ENCODE assay signal across 1 cellular context in genomic region chr2:71331581-71332412, GRCh38.
TF ChIP-seq lines count a peak whose summit lies in the region.

Gene ZNF638, plus strand, starts transcription at chr2:71331782. Its CDS starts 17,173 bp downstream, at chr2:71348955.

TF ChIP-seq in K562, 482 proteins besides CTCF, POLR2A, EP300 and RAD21 (continued from another document and continues in another):
- TF ChIP-seq ZNF407 (IDR thresholded peaks at IDR 0.05; ENCODE audit: low read depth) (peak; percentile 86), GATAD2B (IDR thresholded peaks at IDR 0.05; ENCODE audit: borderline replicate concordance) (no peak), ZNF77 (CRISPR knock-in tag; IDR thresholded peaks at IDR 0.05) (no peak), TAF1 (IDR thresholded peaks at IDR 0.05; ENCODE audit: control insufficient read depth, extremely low read depth, insufficient read depth, low read length, severe bottlenecking) (peak; percentile 57), ATF3 (IDR thresholded peaks at IDR 0.05) (no peak), ATF3 (CRISPR knock-in tag; conservative IDR thresholded peaks at IDR 0.05) (no peak), ATF2 (CRISPR knock-in tag; IDR thresholded peaks at IDR 0.05) (no peak), ATF4 (CRISPR knock-in tag; IDR thresholded peaks at IDR 0.05) (no peak), RBM39 (optimal IDR thresholded peaks at IDR 0.05; ENCODE audit: low read depth, low read length) (no peak), PRDM10 (IDR thresholded peaks at IDR 0.05; ENCODE audit: partially characterized antibody) (no peak), ZNF449 (CRISPR knock-in tag; IDR thresholded peaks at IDR 0.05) (no peak), ZNF212 (CRISPR knock-in tag; IDR thresholded peaks at IDR 0.05) (no peak), HDAC6 (IDR thresholded peaks at IDR 0.05; ENCODE audit: low read depth, low read length) (no peak), ATF1 (CRISPR knock-in tag; IDR thresholded peaks at IDR 0.05) (no peak), ATF1 (tag; IDR thresholded peaks at IDR 0.05) (no peak), HMGN3 (IDR thresholded peaks at IDR 0.05; ENCODE audit: borderline replicate concordance, extremely low read depth, insufficient read length, low read depth, low read length) (peak; percentile 59), RFX7 (CRISPR knock-in tag; IDR thresholded peaks at IDR 0.05) (no peak), BCOR (IDR thresholded peaks at IDR 0.05) (no peak), ZFP91 (CRISPR knock-in tag; IDR thresholded peaks at IDR 0.05) (no peak), BRF1 (IDR thresholded peaks at IDR 0.05; ENCODE audit: borderline replicate concordance, extremely low read depth, insufficient read length) (no peak), LARP7 (IDR thresholded peaks at IDR 0.05) (no peak), NCOA6 (IDR thresholded peaks at IDR 0.05) (no peak), E2F5 (CRISPR knock-in tag; IDR thresholded peaks at IDR 0.05) (no peak), CEBPB (tag; IDR thresholded peaks at IDR 0.05) (peak; percentile 91), U2AF1 (optimal IDR thresholded peaks at IDR 0.05; ENCODE audit: low read depth, low read length) (no peak), KAT8 (IDR thresholded peaks at IDR 0.05; ENCODE audit: low read depth) (peak; percentile 75), FOS (IDR thresholded peaks at IDR 0.05; ENCODE audit: extremely low read depth, insufficient read length) (no peak), SAP30 (IDR thresholded peaks at IDR 0.05; ENCODE audit: borderline replicate concordance, insufficient read depth, low read depth, low read length, poor library complexity, severe bottlenecking) (peak; percentile 36), LCOR (CRISPR knock-in tag; IDR thresholded peaks at IDR 0.05) (peak; percentile 63; the same call in 1 of the 2 replicates), RAD51 (IDR thresholded peaks at IDR 0.05; ENCODE audit: borderline replicate concordance, low read depth) (no peak), BRD9 (IDR thresholded peaks at IDR 0.05; ENCODE audit: low read depth, partially characterized antibody) (no peak), SMAD4 (CRISPR knock-in tag; conservative IDR thresholded peaks at IDR 0.05) (peak; percentile 52; the same call in 1 of the 2 replicates), MYBL2 (IDR thresholded peaks at IDR 0.05; ENCODE audit: low read depth) (no peak), MYBL2 (CRISPR knock-in tag; IDR thresholded peaks at IDR 0.05; ENCODE audit: borderline replicate concordance) (no peak), SUPT5H (IDR thresholded peaks at IDR 0.05) (peak; percentile 94), NKRF (IDR thresholded peaks at IDR 0.05; ENCODE audit: borderline replicate concordance) (peak; percentile 72; the same call in 1 of the 2 replicates), MED1 (CRISPR knock-in tag; IDR thresholded peaks at IDR 0.05; ENCODE audit: borderline replicate concordance) (no peak), ZNF583 (CRISPR knock-in tag; IDR thresholded peaks at IDR 0.05) (no peak), SAFB2 (IDR thresholded peaks at IDR 0.05; ENCODE audit: borderline replicate concordance, low read depth, low read length, severe bottlenecking) (no peak), EZH2 (IDR thresholded peaks at IDR 0.05; ENCODE audit: borderline replicate concordance, low read depth, low read length) (no peak), NFIC (IDR thresholded peaks at IDR 0.05) (0 out of 2 replicates have a peak, but pooled peaks have one; percentile 37), SREBF2 (CRISPR knock-in tag; IDR thresholded peaks at IDR 0.05) (no peak), ZNF717 (CRISPR knock-in tag; IDR thresholded peaks at IDR 0.05) (no peak)
